Comparison of ENCODE assay signal across 16 cellular contexts in genomic region chr4:20276848-20277247, GRCh38. TPM values are rescaled to one million over a fixed set of nuclear protein-coding genes. Genes with fewer than 3 reads are reported as not detected.
A peak's percentile ranks its signal among the peaks of the same experiment; 100 is the strongest.
DNase-seq lines count a peak whose midpoint lies in the region; TF ChIP-seq lines count a peak whose summit lies in the region.
"Had no signal": no experiment of that assay in that cellular context is flagged by ENCODE, and none has a peak within 500 bp of the region (broad histone marks: within the 10 kb centered on the region; RNA-seq: fewer than 3 reads in every experiment).

No MANE protein-coding gene starts in this region.

- intact Hi-C loops in ascending aorta (cut with DNase I), result no loop called here

- no peak overlapping the region for H3K18ac ChIP-seq in mesendoderm (ENCODE audit: low read length)

- POLR2A ChIA-PET in HEK293T (lab: Yijun Ruan, JAX), result interaction anchor here (2.4 kb wide), 1 partner anchor 24 kb away, joined by 11 read pairs; the partner anchor contains the start of gene SLIT2
- POLR2A ChIA-PET in CD8-positive, alpha-beta memory T cell (lab: Charles Lee), result no interaction called here

- no peak overlapping the region for H4K8ac ChIP-seq in mesendoderm (ENCODE audit: low read depth, low read length)

- H3K9ac ChIP-seq in mesendoderm (ENCODE audit: low read length), result no peak overlapping the region
- H3K9ac ChIP-seq: GM23248 had no signal

- H3K9me3 ChIP-seq in ascending aorta, result no peaks in the 10 kb centered on the region
- H3K9me3 ChIP-seq in CD8-positive, alpha-beta memory T cell (ENCODE audit: low read length), result no peaks in the 10 kb centered on the region

- H3K27me3 ChIP-seq in mesendoderm (ENCODE audit: insufficient read depth, low read length, poor library complexity) (no peaks in the 10 kb centered on the region), ascending aorta (no peaks in the 10 kb centered on the region)
- no peaks in the 10 kb centered on the region for H3K27me3 ChIP-seq in CD8-positive, alpha-beta memory T cell (ENCODE audit: insufficient read depth, low read length, poor library complexity, severe bottlenecking)

- H3K27ac ChIP-seq in mesendoderm (ENCODE audit: low read depth, low read length) (no peak overlapping the region), ascending aorta (no peak overlapping the region)
- no peak overlapping the region for H3K27ac ChIP-seq in CD8-positive, alpha-beta memory T cell (ENCODE audit: low read depth, low read length)
- H3K27ac ChIP-seq: GM23248 had no signal

- H2AK5ac ChIP-seq in mesendoderm (ENCODE audit: low read length), result no peak overlapping the region

- H3K79me2 ChIP-seq in mesendoderm (ENCODE audit: control insufficient read depth, insufficient read depth, low read length), result no peaks in the 10 kb centered on the region

- peak overlapping the region in 3 of 5 experiments; percentile 3 to 37 (median 30) for H3K27ac Mint-ChIP-seq in brain
- H3K27ac Mint-ChIP-seq in CD8-positive, alpha-beta memory T cell, result no peak overlapping the region
- H3K27ac Mint-ChIP-seq: CD14-positive monocyte; CD4-positive, alpha-beta memory T cell had no signal

- no peak overlapping the region for H4K5ac ChIP-seq in mesendoderm (ENCODE audit: low read length)

- H3K56ac ChIP-seq in mesendoderm (ENCODE audit: low read length), result no peak overlapping the region

- H3K36me3 Mint-ChIP-seq in brain, result no peaks in the 10 kb centered on the region
- no peaks in the 10 kb centered on the region for H3K36me3 Mint-ChIP-seq in CD8-positive, alpha-beta memory T cell
- H3K36me3 Mint-ChIP-seq: CD14-positive monocyte; CD4-positive, alpha-beta memory T cell had no signal

- no peak overlapping the region for H3K4me2 ChIP-seq in mesendoderm (ENCODE audit: low read length)

- no peak overlapping the region for H3K4me3 ChIP-seq in mesendoderm (ENCODE audit: low read length)
- H3K4me3 ChIP-seq in ascending aorta, result no peak overlapping the region
- H3K4me3 ChIP-seq in CD8-positive, alpha-beta memory T cell (ENCODE audit: low read length), result no peak overlapping the region
- H3K4me3 ChIP-seq: GM23248 had no signal

- peaks cover 1% of the 10 kb centered on the region for H3K27me3 Mint-ChIP-seq in brain
- H3K27me3 Mint-ChIP-seq in CD8-positive, alpha-beta memory T cell, result no peaks in the 10 kb centered on the region
- H3K27me3 Mint-ChIP-seq: CD4-positive, alpha-beta memory T cell had no signal

- no CpG with 5 or more reads among the region's 5 CpGs for WGBS in mesendoderm (ENCODE audit: extremely low coverage, insufficient coverage, low lambda C conversion rate)

- H3K36me3 ChIP-seq in mesendoderm (ENCODE audit: control insufficient read depth, insufficient read depth, low read length), result no peaks in the 10 kb centered on the region
- H3K36me3 ChIP-seq in ascending aorta, result no peaks in the 10 kb centered on the region
- no peaks in the 10 kb centered on the region for H3K36me3 ChIP-seq in CD8-positive, alpha-beta memory T cell (ENCODE audit: insufficient read depth, low read length)

- TF ChIP-seq CTCF in brain (conservative IDR thresholded peaks at IDR 0.05), result no peak
- no peak for TF ChIP-seq CTCF in ascending aorta (IDR thresholded peaks at IDR 0.05)

- DNase-seq in HEK293T (ENCODE audit: extremely low spot score) (no peak), mesendoderm (peak; percentile 36), renal cortical epithelial cell (ENCODE audit: low read depth) (peak; percentile 42), ascending aorta (ENCODE audit: low spot score in 2 of 2) (no peak), COLO829 (ENCODE audit: low spot score) (no peak)
- DNase-seq in CD8-positive, alpha-beta memory T cell, result no peak
- DNase-seq: AML-193; CD4-positive, alpha-beta memory T cell; COR-L47; DMS79; GDM1; GM23248; HCEC 1CT; KG1 had no signal

- peak overlapping the region; percentile 36 for H3K4ac ChIP-seq in mesendoderm (ENCODE audit: low read depth, low read length)

- H3K4me1 Mint-ChIP-seq in brain, result peaks cover 60% of the 10 kb centered on the region
- H3K4me1 Mint-ChIP-seq in CD8-positive, alpha-beta memory T cell, result no peaks in the 10 kb centered on the region
- H3K4me1 Mint-ChIP-seq: CD14-positive monocyte; CD4-positive, alpha-beta memory T cell had no signal

- CTCF ChIA-PET in HEK293T (lab: Yijun Ruan, JAX), result no interaction called here
- CTCF ChIA-PET in CD8-positive, alpha-beta memory T cell (lab: Charles Lee), result no interaction called here

- H3K79me1 ChIP-seq in mesendoderm (ENCODE audit: low read length), result no peaks in the 10 kb centered on the region

- H2BK5ac ChIP-seq in mesendoderm (ENCODE audit: low read length), result no peak overlapping the region

- H2BK120ac ChIP-seq in mesendoderm (ENCODE audit: low read depth, low read length), result no peak overlapping the region

- no peaks in the 10 kb centered on the region for H3K9me3 Mint-ChIP-seq in brain
- H3K9me3 Mint-ChIP-seq in CD8-positive, alpha-beta memory T cell, result peaks cover 0 to 2% (median 2%) of the 10 kb centered on the region in 5 donors
- H3K9me3 Mint-ChIP-seq: CD14-positive monocyte had no signal

- H3K4me1 ChIP-seq in mesendoderm (ENCODE audit: control insufficient read depth, low read depth, low read length) (peaks cover 8% of the 10 kb centered on the region), ascending aorta (no peaks in the 10 kb centered on the region)
- H3K4me1 ChIP-seq in CD8-positive, alpha-beta memory T cell (ENCODE audit: insufficient read depth, low read length), result no peaks in the 10 kb centered on the region

- no peak overlapping the region for H2BK15ac ChIP-seq in mesendoderm (replicated peaks; ENCODE audit: low read depth)

- H3K23ac ChIP-seq in mesendoderm (ENCODE audit: low read length), result no peak overlapping the region

- peak overlapping the region in 1 of 5 experiments; percentile 52 for H3K4me3 Mint-ChIP-seq in brain
- no peak overlapping the region for H3K4me3 Mint-ChIP-seq in CD8-positive, alpha-beta memory T cell
- H3K4me3 Mint-ChIP-seq: CD14-positive monocyte; CD4-positive, alpha-beta memory T cell had no signal

TF ChIP-seq in HEK293T, 16 proteins besides CTCF, POLR2A, EP300 and RAD21:
- no peak for TF ChIP-seq CTBP1 (IDR thresholded peaks at IDR 0.05; ENCODE audit: borderline replicate concordance)
- peak; percentile 32; the same call in 1 of the 2 replicates for TF ChIP-seq PKNOX1 (IDR thresholded peaks at IDR 0.05)
- no peak for TF ChIP-seq BHLHE40 (IDR thresholded peaks at IDR 0.05; ENCODE audit: borderline replicate concordance)
- no peak for TF ChIP-seq SUZ12 (IDR thresholded peaks at IDR 0.05)
- no peak for TF ChIP-seq SP1 (IDR thresholded peaks at IDR 0.05)
- TF ChIP-seq FOXM1 (IDR thresholded peaks at IDR 0.05; ENCODE audit: borderline replicate concordance), result no peak
- TF ChIP-seq TARDBP (IDR thresholded peaks at IDR 0.05), result no peak
- no peak for TF ChIP-seq HDGF (IDR thresholded peaks at IDR 0.05; ENCODE audit: borderline replicate concordance)

RNA-seq across cellular contexts. Expression of gene SLIT2, which starts 25.1 kb away (rescaled TPM):
- polyA plus RNA-seq in brain (ENCODE audit: insufficient read depth, low read depth, low replicate concordance), result 20.1 TPM
- polyA plus RNA-seq in mesendoderm (2013, experiment 1 of 2), result 23.4 TPM
- 23.2 TPM for polyA plus RNA-seq in mesendoderm (2013, experiment 2 of 2)
- total RNA-seq in renal cortical epithelial cell (3.5 and 4.1 TPM in 2 replicates), ascending aorta (25.2 TPM)
- total RNA-seq in CD8-positive, alpha-beta memory T cell, result not detected
- polyA plus RNA-seq in CD8-positive, alpha-beta memory T cell, result not detected
- total RNA-seq: CD4-positive, alpha-beta memory T cell had no signal
- polyA plus RNA-seq: CD14-positive monocyte; CD4-positive, alpha-beta memory T cell had no signal

Comparison
In these comparisons a context has a peak if more than half of its experiments do, and no peak if none do; other contexts are left out.
1. DNase-seq: peak in mesendoderm (single experiment) and renal cortical epithelial cell (single experiment); none in HEK293T (single experiment), ascending aorta (0 of 2), COLO829 (single experiment) and CD8-positive, alpha-beta memory T cell (0 of 5).
2. H3K27ac Mint-ChIP-seq: peak in brain (3 of 5); none in CD8-positive, alpha-beta memory T cell (0 of 8).